8 cellular contexts compared by ENCODE assay signal in the genomic region with DNA sequence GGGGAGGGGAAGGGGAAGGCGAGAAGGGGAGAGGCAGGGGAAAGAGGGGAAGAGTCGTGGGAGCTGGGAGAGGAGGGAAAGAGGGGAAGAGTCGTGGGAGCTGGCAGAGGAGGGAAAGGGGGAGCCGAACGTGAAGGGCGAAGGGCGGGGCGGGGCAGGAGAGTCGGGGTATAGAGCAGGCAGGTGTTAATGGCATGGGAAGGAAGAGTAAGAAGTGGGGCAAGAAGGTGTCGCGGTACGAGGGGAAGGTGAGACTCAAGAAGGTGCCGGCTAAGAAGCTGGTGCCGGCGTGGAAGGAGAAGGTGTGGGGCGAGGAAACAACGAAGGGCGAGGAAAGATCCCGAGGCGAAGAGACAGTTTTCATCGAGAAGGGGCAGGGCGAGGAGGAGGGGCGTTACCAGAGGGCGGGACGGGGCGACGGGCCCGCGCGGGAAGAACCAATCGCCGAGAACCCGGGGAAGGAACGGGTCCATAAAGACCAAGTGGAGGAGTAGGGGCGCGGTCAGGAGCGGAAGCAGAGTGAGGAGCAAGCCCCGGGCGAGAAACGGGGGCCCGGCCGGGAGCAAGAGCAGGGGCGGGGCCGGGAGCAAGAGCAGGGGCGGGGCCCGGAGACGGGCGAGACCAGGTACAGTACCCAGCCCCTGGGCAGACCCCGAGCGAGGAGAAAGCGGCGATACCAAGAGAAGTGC. TPM values are rescaled to one million over a fixed set of nuclear protein-coding genes. Genes with fewer than 3 reads are reported as not detected.
A peak's percentile ranks its signal among the peaks of the same experiment; 100 is the strongest.
DNase-seq lines count a peak whose midpoint lies in the region; ATAC-seq and TF ChIP-seq lines count a peak whose summit lies in the region.

No MANE protein-coding gene starts in this region.

- H3K36me3 ChIP-seq in left lung = no peaks in the 10 kb centered on the region

- CTCF ChIA-PET in activated CD4-positive, alpha-beta T cell treated with anti-CD3 and anti-CD28 coated beads, Interleukin-2, amount 10 ng/mL, durations not matched to agents 7 days and 5 days (lab: Charles Lee) = interaction anchor here (0.7 to 2.5 kb wide), 13 partner anchors 11 to 199 kb away, joined by 3 to 10 read pairs (median 4); partner anchors contain the start of genes GGN, KCNK6 and PSMD8

- no peaks in the 10 kb centered on the region for H3K9me3 ChIP-seq in left lung

- H3K27ac ChIP-seq in coronary artery = peak overlapping the region; percentile 96 to 100
- peak overlapping the region; percentile 92 to 94 for H3K27ac ChIP-seq in left lung

- POLR2A ChIA-PET in activated CD4-positive, alpha-beta T cell treated with anti-CD3 and anti-CD28 coated beads, Interleukin-2, amount 10 ng/mL, durations not matched to agents 7 days and 5 days (lab: Charles Lee) = interaction anchor here (0.6 kb wide), 1 partner anchor 118 kb away, joined by 4 read pairs; no protein-coding TSS in a partner anchor

- TF ChIP-seq CTCF in coronary artery (IDR thresholded peaks at IDR 0.05) = no peak
- no peak for TF ChIP-seq CTCF in left lung (IDR thresholded peaks at IDR 0.05)

- no peaks in the 10 kb centered on the region for H3K9me3 Mint-ChIP-seq in activated CD4-positive, alpha-beta T cell treated with anti-CD3 and anti-CD28 coated beads, Interleukin-2, amount 10 ng/mL, durations not matched to agents 7 days and 5 days

- H3K27me3 ChIP-seq in left lung = no peaks in the 10 kb centered on the region

- H3K27me3 Mint-ChIP-seq in activated CD4-positive, alpha-beta T cell treated with anti-CD3 and anti-CD28 coated beads, Interleukin-2, amount 10 ng/mL, durations not matched to agents 7 days and 5 days = no peaks in the 10 kb centered on the region

- ATAC-seq in GM19351 (IDR thresholded peaks at IDR 0.05; ENCODE audit: unreplicated experiment) = peak; percentile 64
- peak; percentile 29 for ATAC-seq in HG03469 (IDR thresholded peaks at IDR 0.05; ENCODE audit: unreplicated experiment)
- ATAC-seq in left lung = peak; percentile 88

- H3K27ac Mint-ChIP-seq in activated CD4-positive, alpha-beta T cell treated with anti-CD3 and anti-CD28 coated beads, Interleukin-2, amount 10 ng/mL, durations not matched to agents 7 days and 5 days = peak overlapping the region; percentile 97

- H3K36me3 Mint-ChIP-seq in activated CD4-positive, alpha-beta T cell treated with anti-CD3 and anti-CD28 coated beads, Interleukin-2, amount 10 ng/mL, durations not matched to agents 7 days and 5 days (ENCODE audit: low read depth) = no peaks in the 10 kb centered on the region

- peaks cover 20% of the 10 kb centered on the region for H3K4me1 Mint-ChIP-seq in activated CD4-positive, alpha-beta T cell treated with anti-CD3 and anti-CD28 coated beads, Interleukin-2, amount 10 ng/mL, durations not matched to agents 7 days and 5 days

- peaks cover 3 to 17% of the 10 kb centered on the region in 2 donors for H3K4me1 ChIP-seq in left lung

- peak overlapping the region; percentile 88 for H3K4me3 Mint-ChIP-seq in activated CD4-positive, alpha-beta T cell treated with anti-CD3 and anti-CD28 coated beads, Interleukin-2, amount 10 ng/mL, durations not matched to agents 7 days and 5 days

- intact Hi-C loops in left lung (cut with DNase I) = loop anchor here in 1 of 2 donors (2.0 kb wide), 1 partner anchor 95 kb away; no protein-coding TSS in a partner anchor

- DNase-seq in C1 segment of cervical spinal cord (lab: John Stamatoyannopoulos, UW) = peak; percentile 57 to 95 (median 88)
- peak; percentile 96 for DNase-seq in NCI-H526 treated with DMSO at 0.1 percent for 48 hours (lab: John Stamatoyannopoulos, UW)
- peak; percentile 97 for DNase-seq in activated CD4-positive, alpha-beta T cell treated with anti-CD3 and anti-CD28 coated beads, Interleukin-2, amount 10 ng/mL, durations not matched to agents 7 days and 5 days
- DNase-seq in coronary artery (ENCODE audit: low spot score) = peak; percentile 98
- DNase-seq in left lung = peak; percentile 98 to 99
- DNase-seq in stimulated activated CD4-positive, alpha-beta T cell treated with anti-CD3 and anti-CD28 coated beads, Interleukin-2, amount 100 ng/mL, for 24 hours = peak; percentile 96 to 97

- H3K4me3 ChIP-seq in coronary artery (peak overlapping the region; percentile 69), left lung (peak overlapping the region; percentile 52 to 66)

RNA-seq across cellular contexts. Expression of gene CATSPERG, which starts 0.5 kb away (rescaled TPM):
- 1 to 10 TPM; 4.2 to 5.6 TPM for total RNA-seq in activated CD4-positive, alpha-beta T cell treated with anti-CD3 and anti-CD28 coated beads, Interleukin-2, amount 10 ng/mL, durations not matched to agents 7 days and 5 days
- 1 to 10 TPM; 7.6 to 9.6 TPM for total RNA-seq in left lung

RNA-seq across cellular contexts. Expression of gene KCNK6, which starts 16.4 kb away (rescaled TPM):
- total RNA-seq in activated CD4-positive, alpha-beta T cell treated with anti-CD3 and anti-CD28 coated beads, Interleukin-2, amount 10 ng/mL, durations not matched to agents 7 days and 5 days = 10 to 100 TPM; 12.6 to 14.0 TPM
- 10 to 100 TPM; 11.8 to 12.4 TPM for total RNA-seq in left lung

RNA-seq across cellular contexts. Expression of gene YIF1B, which starts 20.3 kb away (rescaled TPM):
- total RNA-seq in activated CD4-positive, alpha-beta T cell treated with anti-CD3 and anti-CD28 coated beads, Interleukin-2, amount 10 ng/mL, durations not matched to agents 7 days and 5 days = 10 to 100 TPM; 63.1 to 72.4 TPM
- total RNA-seq in left lung = 10 to 100 TPM; 52.0 to 59.6 TPM

RNA-seq across cellular contexts. Expression of gene C19orf33, which starts 32.0 kb away (rescaled TPM):
- total RNA-seq in activated CD4-positive, alpha-beta T cell treated with anti-CD3 and anti-CD28 coated beads, Interleukin-2, amount 10 ng/mL, durations not matched to agents 7 days and 5 days = not detected
- total RNA-seq in left lung = 100 to 1,000 TPM in 1 of 2 donors, 10 to 100 TPM in 1; 63.2 to 120 TPM

RNA-seq across cellular contexts. Expression of gene PSMD8, which starts 38.3 kb away (rescaled TPM):
- total RNA-seq in activated CD4-positive, alpha-beta T cell treated with anti-CD3 and anti-CD28 coated beads, Interleukin-2, amount 10 ng/mL, durations not matched to agents 7 days and 5 days = 100 to 1,000 TPM; 178 to 186 TPM
- 100 to 1,000 TPM; 140 to 173 TPM for total RNA-seq in left lung

Comparison
In these comparisons a context has a peak if more than half of its experiments do, and no peak if none do; other contexts are left out.
1. Peak in every context shown above with its lines: DNase-seq, ATAC-seq, H3K4me3 ChIP-seq and H3K27ac ChIP-seq.
2. ATAC-seq: peak in every context shown above with its lines; median percentile 88 in left lung; 64 in GM19351; 29 in HG03469.